Comparison of ENCODE assay signal across 9 cellular contexts in the genomic region with DNA sequence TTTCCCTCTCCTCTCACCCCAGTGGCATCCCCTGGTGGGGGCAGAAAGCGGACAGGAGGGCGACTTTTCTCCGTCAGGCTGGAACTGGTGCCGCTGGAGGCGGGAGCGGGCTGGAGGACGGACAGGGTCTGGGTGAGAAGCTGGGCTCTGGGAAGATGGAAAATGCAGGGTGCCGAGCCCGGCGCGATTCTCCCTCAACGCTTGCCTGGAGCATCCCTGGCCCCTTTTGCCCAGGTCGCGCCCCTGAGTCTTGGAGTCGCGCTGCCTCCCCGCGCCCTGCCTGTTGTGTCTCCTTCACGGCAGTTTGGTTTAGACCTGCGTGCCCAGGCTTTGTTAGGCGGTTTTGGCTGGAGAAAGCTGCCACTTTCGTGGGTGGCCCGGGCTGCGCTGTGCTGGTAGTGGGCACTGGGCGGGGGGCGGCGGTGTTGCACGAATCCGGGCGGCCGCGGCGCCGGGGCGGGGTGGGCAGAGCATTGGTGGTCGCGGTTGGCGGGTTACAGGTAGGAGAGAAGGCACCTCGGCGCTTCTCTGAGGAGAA. TPM values are rescaled to one million over a fixed set of nuclear protein-coding genes. Genes with fewer than 3 reads are reported as not detected.
DNase-seq lines count a peak whose midpoint lies in the region; ATAC-seq and TF ChIP-seq lines count a peak whose summit lies in the region.
"Had no signal": no experiment of that assay in that cellular context is flagged by ENCODE, and none has a peak within 500 bp of the region (broad histone marks: within the 10 kb centered on the region; RNA-seq: fewer than 3 reads in every experiment).

No MANE protein-coding gene starts in this region.

- no peak overlapping the region for H3K27ac Mint-ChIP-seq in activated CD8-positive, alpha-beta T cell treated with anti-CD3 and anti-CD28 coated beads for 36 hours
- H3K27ac Mint-ChIP-seq: activated naive CD8-positive, alpha-beta T cell had no signal

- ATAC-seq in activated CD8-positive, alpha-beta T cell treated with anti-CD3 and anti-CD28 coated beads for 36 hours: no peak
- no peak for ATAC-seq in HG03439 (IDR thresholded peaks at IDR 0.05; ENCODE audit: unreplicated experiment)

- H3K9me3 ChIP-seq in HAP-1 (no peaks in the 10 kb centered on the region), iPS DF 6.9 (ENCODE audit: control insufficient read depth, insufficient read depth, low read length) (no peaks in the 10 kb centered on the region), skeletal muscle satellite cell (replicated peaks; ENCODE audit: low read length) (no peaks in the 10 kb centered on the region)

- DNase-seq in HAP-1 (ENCODE audit: low spot score in 2 of 2) (peak; percentile 6 to 52), iPS DF 6.9 (ENCODE audit: low read depth, low spot score) (no peak), NCI-H774 (lab: John Stamatoyannopoulos, UW) (no peak)
- DNase-seq in activated CD8-positive, alpha-beta T cell treated with anti-CD3 and anti-CD28 coated beads for 36 hours: no peak
- no peak for DNase-seq in stimulated activated naive CD4-positive, alpha-beta T cell (lab: John Stamatoyannopoulos, UW)

- H3K36me3 ChIP-seq in HAP-1 (replicated peaks) (no peaks in the 10 kb centered on the region), iPS DF 6.9 (ENCODE audit: control insufficient read depth, insufficient read depth, low read length) (no peaks in the 10 kb centered on the region), skeletal muscle satellite cell (ENCODE audit: insufficient read depth, low read length) (no peaks in the 10 kb centered on the region)

- intact Hi-C loops in activated CD8-positive, alpha-beta T cell treated with anti-CD3 and anti-CD28 coated beads for 36 hours (cut with micrococcal nuclease): no loop called here

- H3K4me3 Mint-ChIP-seq in activated CD8-positive, alpha-beta T cell treated with anti-CD3 and anti-CD28 coated beads for 36 hours: no peak overlapping the region
- H3K4me3 Mint-ChIP-seq: activated naive CD8-positive, alpha-beta T cell had no signal

- no peak overlapping the region for H3K9ac ChIP-seq in skeletal muscle satellite cell (ENCODE audit: low read depth, low read length)

- peaks cover 46% of the 10 kb centered on the region for H3K27me3 Mint-ChIP-seq in activated CD8-positive, alpha-beta T cell treated with anti-CD3 and anti-CD28 coated beads for 36 hours

- H3K4me1 Mint-ChIP-seq in activated CD8-positive, alpha-beta T cell treated with anti-CD3 and anti-CD28 coated beads for 36 hours (ENCODE audit: low read depth): peaks cover 2% of the 10 kb centered on the region

- H3K27me3 ChIP-seq in HAP-1 (ENCODE audit: low read depth) (no peaks in the 10 kb centered on the region; the same call in 1 of the 2 replicates), iPS DF 6.9 (ENCODE audit: control insufficient read depth, insufficient read depth, low read length) (peaks cover 20% of the 10 kb centered on the region), skeletal muscle satellite cell (ENCODE audit: control insufficient read depth, insufficient read depth, low read length) (peaks cover 60% of the 10 kb centered on the region)

- peak overlapping the region; percentile 58 for H3K4me3 ChIP-seq in HAP-1
- H3K4me3 ChIP-seq in iPS DF 6.9 (ENCODE audit: low read length): peak overlapping the region; percentile 75
- H3K4me3 ChIP-seq in skeletal muscle satellite cell (ENCODE audit: low read length): peak overlapping the region; percentile 69

- peak overlapping the region; percentile 95 for H3K4me2 ChIP-seq in skeletal muscle satellite cell (ENCODE audit: low read length)

- H3K9me3 Mint-ChIP-seq in activated CD8-positive, alpha-beta T cell treated with anti-CD3 and anti-CD28 coated beads for 36 hours: peaks cover 1% of the 10 kb centered on the region

- H3K4me1 ChIP-seq in HAP-1 (peaks cover 14% of the 10 kb centered on the region), iPS DF 6.9 (ENCODE audit: control insufficient read depth, insufficient read depth, low read length) (peaks cover 1% of the 10 kb centered on the region; the same call in 1 of the 2 replicates), skeletal muscle satellite cell (ENCODE audit: control insufficient read depth, insufficient read depth, low read length) (peaks cover 17% of the 10 kb centered on the region)

- in situ Hi-C loops in HAP-1 (cut with MboI; ENCODE audit: low sequenced_read_pairs): no loop called here

- WGBS in iPS DF 6.9 (ENCODE audit: insufficient coverage, insufficient read length): no CpG with 5 or more reads among the region's 40 CpGs

- CTCF ChIA-PET in activated CD8-positive, alpha-beta T cell treated with anti-CD3 and anti-CD28 coated beads for 36 hours (lab: Charles Lee): no interaction called here

- TF ChIP-seq CTCF in activated CD8-positive, alpha-beta T cell treated with anti-CD3 and anti-CD28 coated beads for 36 hours (IDR thresholded peaks at IDR 0.05): no peak

- H3K27ac ChIP-seq in angular gyrus (ENCODE audit: low read depth, low read length) (peak overlapping the region; percentile 79), iPS DF 6.9 (ENCODE audit: low read length) (no peak overlapping the region)

- H3K36me3 Mint-ChIP-seq in activated CD8-positive, alpha-beta T cell treated with anti-CD3 and anti-CD28 coated beads for 36 hours (ENCODE audit: low read depth): peaks cover 3% of the 10 kb centered on the region
- H3K36me3 Mint-ChIP-seq: activated naive CD8-positive, alpha-beta T cell had no signal

- POLR2A ChIA-PET in activated CD8-positive, alpha-beta T cell treated with anti-CD3 and anti-CD28 coated beads for 36 hours (lab: Charles Lee): no interaction called here

RNA-seq across cellular contexts. Expression of a gene that starts 2.0 kb away (rescaled TPM):
- total RNA-seq in skeletal muscle satellite cell (2012; rRNA removed): under 0.01 TPM in 1 of 2 replicates, not detected in the other
- total RNA-seq in activated CD8-positive, alpha-beta T cell treated with anti-CD3 and anti-CD28 coated beads for 36 hours: not detected

Comparison
In these comparisons a context has a peak if more than half of its experiments do, and no peak if none do; other contexts are left out.
1. DNase-seq: peak in HAP-1 (2 of 2); none in iPS DF 6.9 (single experiment), activated CD8-positive, alpha-beta T cell treated with anti-CD3 and anti-CD28 coated beads for 36 hours (single experiment), NCI-H774 (single experiment) and stimulated activated naive CD4-positive, alpha-beta T cell (0 of 6).
2. Peak in every context shown above with its lines, with median percentiles within 50 percentile points of each other: H3K4me3 ChIP-seq.